In genomic region chr10:23055424-23056191, GRCh38 we compare ENCODE assay signal across 1 cellular context.
A peak's percentile ranks its signal among the peaks of the same experiment; 100 is the strongest.
TF ChIP-seq lines count a peak whose summit lies in the region.

No MANE protein-coding gene starts in this region.

TF ChIP-seq in WTC11, 78 proteins besides CTCF, POLR2A, EP300 and RAD21 (continued from another document):
- TF ChIP-seq STAT6 (CRISPR knock-in tag; conservative IDR thresholded peaks at IDR 0.05; ENCODE audit: low read depth) (no peak), SP1 (CRISPR knock-in tag; conservative IDR thresholded peaks at IDR 0.05) (no peak), ZNF671 (CRISPR knock-in tag; IDR thresholded peaks at IDR 0.05) (peak; percentile 74; the same call in 1 of the 2 replicates), PRRX2 (CRISPR knock-in tag; IDR thresholded peaks at IDR 0.05) (0 out of 2 replicates have a peak, but pooled peaks have one; percentile 54), FOXP4 (CRISPR knock-in tag; IDR thresholded peaks at IDR 0.05) (peak; percentile 16; the same call in 1 of the 2 replicates)
